ENCODE assay signal across 13 cellular contexts in genomic region chr2:43104106-43104505, GRCh38.
DNase-seq lines count a peak whose midpoint lies in the region; ATAC-seq and TF ChIP-seq lines count a peak whose summit lies in the region.
"Had no signal": no experiment of that assay in that cellular context is flagged by ENCODE, and none has a peak within 500 bp of the region (broad histone marks: within the 10 kb centered on the region; RNA-seq: fewer than 3 reads in every experiment).

No MANE protein-coding gene starts in this region.

- H3K4me3 Mint-ChIP-seq in dendritic cell treated with granulocyte-macrophage colony-stimulating factor and Interleukin-4, amounts not matched to agents 40 ng/mL and 50 ng/mL, for 4 days: no peak overlapping the region
- H3K4me3 Mint-ChIP-seq in neural crest cell: peak overlapping the region; percentile 3
- no peak overlapping the region for H3K4me3 Mint-ChIP-seq in stimulated activated effector memory CD8-positive, alpha-beta T cell treated with anti-CD3 and anti-CD28 coated beads, Interleukin-12 subunit alpha, Interleukin-12 subunit beta, amount 100 ng/mL, for 72 hours

- no peak for DNase-seq in IMR-90
- no peak for DNase-seq in neural crest cell (ENCODE audit: low read depth, low spot score)
- DNase-seq in tibial nerve (ENCODE audit: low spot score in 2 of 2): no peak
- no peak for DNase-seq in mesendoderm
- DNase-seq in stimulated activated effector memory CD8-positive, alpha-beta T cell treated with anti-CD3 and anti-CD28 coated beads, Interleukin-12 subunit alpha, Interleukin-12 subunit beta, amount 100 ng/mL, for 72 hours (ENCODE audit: low spot score in 2 of 2): no peak
- DNase-seq: COR-L47, NCI-H1048, NCI-H146, NCI-H2081 treated with DMSO at 0.1 percent for 48 hours, NCI-H524 had no signal

- H2AK5ac ChIP-seq in IMR-90 (ENCODE audit: low read depth, low read length) (peak overlapping the region; percentile 43; the same call in 1 of the 2 replicates), mesendoderm (ENCODE audit: low read length) (no peak overlapping the region)

- no peak overlapping the region for H3K4me3 ChIP-seq in IMR-90 (ENCODE audit: insufficient read depth, low read depth, low read length)
- H3K4me3 ChIP-seq in tibial nerve: no peak overlapping the region
- no peak overlapping the region for H3K4me3 ChIP-seq in mesendoderm (ENCODE audit: low read length)
- H3K4me3 ChIP-seq: BLaER1 had no signal

- H3K36me3 Mint-ChIP-seq in dendritic cell treated with granulocyte-macrophage colony-stimulating factor and Interleukin-4, amounts not matched to agents 40 ng/mL and 50 ng/mL, for 4 days (ENCODE audit: low read depth): no peaks in the 10 kb centered on the region
- H3K36me3 Mint-ChIP-seq in neural crest cell (ENCODE audit: low read depth): peaks cover 3% of the 10 kb centered on the region
- H3K36me3 Mint-ChIP-seq in stimulated activated effector memory CD8-positive, alpha-beta T cell treated with anti-CD3 and anti-CD28 coated beads, Interleukin-12 subunit alpha, Interleukin-12 subunit beta, amount 100 ng/mL, for 72 hours: no peaks in the 10 kb centered on the region

- peaks cover 8% of the 10 kb centered on the region for H3K9me3 Mint-ChIP-seq in dendritic cell treated with granulocyte-macrophage colony-stimulating factor and Interleukin-4, amounts not matched to agents 40 ng/mL and 50 ng/mL, for 4 days
- H3K9me3 Mint-ChIP-seq in neural crest cell: peaks cover 5% of the 10 kb centered on the region
- no peaks in the 10 kb centered on the region for H3K9me3 Mint-ChIP-seq in stimulated activated effector memory CD8-positive, alpha-beta T cell treated with anti-CD3 and anti-CD28 coated beads, Interleukin-12 subunit alpha, Interleukin-12 subunit beta, amount 100 ng/mL, for 72 hours

- no peak overlapping the region for H3K23ac ChIP-seq in IMR-90 (ENCODE audit: low read depth, low read length)
- H3K23ac ChIP-seq in mesendoderm (ENCODE audit: low read length): no peak overlapping the region

- 100% methylated on average over 1 to 3 of the region's 6 CpGs for WGBS in IMR-90 (ENCODE audit: extremely low coverage in 2 of 2, insufficient read length in 1 of 2), 2 experiments
- WGBS in tibial nerve, 2 donors: 97% methylated on average over 6 of the region's 6 CpGs
- WGBS in mesendoderm (ENCODE audit: extremely low coverage, insufficient coverage, low lambda C conversion rate): 100% methylated on average over 1 of the region's 6 CpGs

- no peak overlapping the region for H4K91ac ChIP-seq in IMR-90 (ENCODE audit: insufficient read depth, low read depth, low read length)

- H4K8ac ChIP-seq in IMR-90 (ENCODE audit: low read depth in 2 of 2, low read length in 2 of 2) (no peak overlapping the region), mesendoderm (ENCODE audit: low read depth, low read length) (no peak overlapping the region)

- H2BK5ac ChIP-seq in IMR-90 (ENCODE audit: low read depth, low read length, poor library complexity, severe bottlenecking): no peak overlapping the region
- H2BK5ac ChIP-seq in mesendoderm (ENCODE audit: low read length): no peak overlapping the region

- H3K27ac Mint-ChIP-seq in dendritic cell treated with granulocyte-macrophage colony-stimulating factor and Interleukin-4, amounts not matched to agents 40 ng/mL and 50 ng/mL, for 4 days: peak overlapping the region; percentile 92
- peak overlapping the region; percentile 66 for H3K27ac Mint-ChIP-seq in neural crest cell (ENCODE audit: unreplicated experiment)
- no peak overlapping the region for H3K27ac Mint-ChIP-seq in stimulated activated effector memory CD8-positive, alpha-beta T cell treated with anti-CD3 and anti-CD28 coated beads, Interleukin-12 subunit alpha, Interleukin-12 subunit beta, amount 100 ng/mL, for 72 hours

- no peak overlapping the region for H2AK9ac ChIP-seq in IMR-90 (replicated peaks; ENCODE audit: low read depth, low read length, poor library complexity)

- peak overlapping the region; percentile 50 for H3K4ac ChIP-seq in IMR-90 (ENCODE audit: low read depth, low read length)
- no peak overlapping the region for H3K4ac ChIP-seq in mesendoderm (ENCODE audit: low read depth, low read length)

- H3K79me1 ChIP-seq in IMR-90 (ENCODE audit: low read depth in 1 of 2, low read length in 2 of 2): 0 out of 4 replicates have a peak, but pooled peaks cover 0 to 14% of the 10 kb centered on the region in 2 experiments
- H3K79me1 ChIP-seq in mesendoderm (ENCODE audit: low read length): no peaks in the 10 kb centered on the region

- H3K9me1 ChIP-seq in IMR-90 (ENCODE audit: insufficient read depth, low read length): peaks cover 35% of the 10 kb centered on the region

- in situ Hi-C loops in IMR-90 (cut with MboI; ENCODE audit: low sequenced_read_pairs): no loop called here

- no peaks in the 10 kb centered on the region for H3K36me3 ChIP-seq in IMR-90 (ENCODE audit: control insufficient read depth, insufficient read depth, low read length)
- no peaks in the 10 kb centered on the region for H3K36me3 ChIP-seq in tibial nerve
- no peaks in the 10 kb centered on the region for H3K36me3 ChIP-seq in mesendoderm (ENCODE audit: control insufficient read depth, insufficient read depth, low read length)
- H3K36me3 ChIP-seq: BLaER1 had no signal

- H4K20me1 ChIP-seq in IMR-90 (ENCODE audit: insufficient read depth, low read length): no peaks in the 10 kb centered on the region
- H4K20me1 ChIP-seq: BLaER1 had no signal

- H3K27me3 ChIP-seq in IMR-90 (ENCODE audit: control insufficient read depth, insufficient read depth, low read length): no peaks in the 10 kb centered on the region
- H3K27me3 ChIP-seq in tibial nerve: no peaks in the 10 kb centered on the region
- H3K27me3 ChIP-seq in mesendoderm (ENCODE audit: insufficient read depth, low read length, poor library complexity): no peaks in the 10 kb centered on the region
- H3K27me3 ChIP-seq: BLaER1 had no signal

- H2BK15ac ChIP-seq in IMR-90 (ENCODE audit: low read depth, low read length) (peak overlapping the region; percentile 47; the same call in 1 of the 3 replicates), mesendoderm (replicated peaks; ENCODE audit: low read depth) (no peak overlapping the region)

- no peak overlapping the region for H3K56ac ChIP-seq in IMR-90 (ENCODE audit: extremely low read depth, insufficient read depth, low read length)
- H3K56ac ChIP-seq in mesendoderm (ENCODE audit: low read length): no peak overlapping the region

- H3K9ac ChIP-seq in IMR-90 (ENCODE audit: low read depth, low read length) (no peak overlapping the region), mesendoderm (ENCODE audit: low read length) (no peak overlapping the region)
- H3K9ac ChIP-seq: BLaER1 had no signal

- no peak overlapping the region; the same call in 1 of the 2 replicates for H3K27ac ChIP-seq in IMR-90 (ENCODE audit: insufficient read depth, low read length)
- H3K27ac ChIP-seq in tibial nerve: peak overlapping the region; percentile 34 to 94 (median 88)
- H3K27ac ChIP-seq in mesendoderm (ENCODE audit: low read depth, low read length): no peak overlapping the region

- no peaks in the 10 kb centered on the region for H3K79me2 ChIP-seq in mesendoderm (ENCODE audit: control insufficient read depth, insufficient read depth, low read length)

- H3K18ac ChIP-seq in IMR-90 (ENCODE audit: low read depth, low read length): no peak overlapping the region
- no peak overlapping the region for H3K18ac ChIP-seq in mesendoderm (ENCODE audit: low read length)

- CTCF ChIA-PET in IMR-90 (lab: Yijun Ruan, JAX): no interaction called here

- no peaks in the 10 kb centered on the region for H3K27me3 Mint-ChIP-seq in dendritic cell treated with granulocyte-macrophage colony-stimulating factor and Interleukin-4, amounts not matched to agents 40 ng/mL and 50 ng/mL, for 4 days
- no peaks in the 10 kb centered on the region for H3K27me3 Mint-ChIP-seq in neural crest cell (ENCODE audit: low read depth)

- H4K5ac ChIP-seq in IMR-90 (ENCODE audit: low read depth, low read length) (peak overlapping the region; percentile 9; the same call in 1 of the 2 replicates), mesendoderm (ENCODE audit: low read length) (no peak overlapping the region)

- H3K4me1 ChIP-seq in IMR-90 (ENCODE audit: control insufficient read depth, insufficient read depth, low read length) (peaks cover 52% of the 10 kb centered on the region), tibial nerve (peaks cover 0 to 92% (median 62%) of the 10 kb centered on the region in 4 donors), mesendoderm (ENCODE audit: control insufficient read depth, low read depth, low read length) (peaks cover 2% of the 10 kb centered on the region)

- intact Hi-C loops in IMR-90 (cut with micrococcal nuclease): loop anchor here (10.0 kb wide), 1 partner anchor 139 kb away; no protein-coding TSS in a partner anchor
- intact Hi-C loops in dendritic cell treated with granulocyte-macrophage colony-stimulating factor and Interleukin-4, amounts not matched to agents 40 ng/mL and 50 ng/mL, for 4 days (cut with micrococcal nuclease): loop anchor here (10.0 kb wide), 1 partner anchor 49 kb away; no protein-coding TSS in a partner anchor

- POLR2A ChIA-PET in IMR-90 (lab: Charles Lee; ENCODE audit: unreplicated experiment): no interaction called here

- no peak overlapping the region for H2AFZ ChIP-seq in IMR-90 (replicated peaks; ENCODE audit: low read length, poor library complexity)

- TF ChIP-seq CTCF in IMR-90 (conservative IDR thresholded peaks at IDR 0.05; ENCODE audit: low read depth, low read length) (no peak), neural crest cell (conservative IDR thresholded peaks at IDR 0.05) (no peak), tibial nerve (IDR thresholded peaks at IDR 0.05) (no peak)

- TF ChIP-seq POLR2A in IMR-90 (IDR thresholded peaks at IDR 0.05; ENCODE audit: low read depth, low read length) (no peak), tibial nerve (IDR thresholded peaks at IDR 0.05) (no peak)

- no peak overlapping the region for H3K4me2 ChIP-seq in IMR-90 (ENCODE audit: low read depth, low read length)
- H3K4me2 ChIP-seq in mesendoderm (ENCODE audit: low read length): no peak overlapping the region

- dilution Hi-C loops in IMR-90 (cut with HindIII; ENCODE audit: low sequenced_read_pairs, unreplicated experiment): no loop called here

- TF ChIP-seq RAD21 in IMR-90 (IDR thresholded peaks at IDR 0.05; ENCODE audit: low read length): no peak

- H3K4me1 Mint-ChIP-seq in dendritic cell treated with granulocyte-macrophage colony-stimulating factor and Interleukin-4, amounts not matched to agents 40 ng/mL and 50 ng/mL, for 4 days (ENCODE audit: low read depth): peaks cover 82% of the 10 kb centered on the region
- H3K4me1 Mint-ChIP-seq in neural crest cell: peaks cover 84% of the 10 kb centered on the region
- peaks cover 21% of the 10 kb centered on the region for H3K4me1 Mint-ChIP-seq in stimulated activated effector memory CD8-positive, alpha-beta T cell treated with anti-CD3 and anti-CD28 coated beads, Interleukin-12 subunit alpha, Interleukin-12 subunit beta, amount 100 ng/mL, for 72 hours

- H2BK20ac ChIP-seq in IMR-90 (ENCODE audit: low read depth, low read length): peak overlapping the region; percentile 75; the same call in 1 of the 2 replicates

- peak overlapping the region; percentile 94; the same call in 1 of the 2 replicates for H2BK120ac ChIP-seq in IMR-90 (ENCODE audit: low read depth, low read length)
- H2BK120ac ChIP-seq in mesendoderm (ENCODE audit: low read depth, low read length): no peak overlapping the region

- TF ChIP-seq EP300 in tibial nerve (IDR thresholded peaks at IDR 0.05): no peak

- ATAC-seq in IMR-90 (ENCODE audit: low read depth) (no peak), GM18517 (IDR thresholded peaks at IDR 0.05; ENCODE audit: unreplicated experiment) (no peak)
- ATAC-seq in stimulated activated effector memory CD8-positive, alpha-beta T cell treated with anti-CD3 and anti-CD28 coated beads, Interleukin-12 subunit alpha, Interleukin-12 subunit beta, amount 100 ng/mL, for 72 hours: no peak

- 0 out of 2 replicates have a peak overlapping the region, but pooled peaks have one; percentile 9 for H3K14ac ChIP-seq in IMR-90 (replicated peaks; ENCODE audit: low read depth, low read length)

- BruUV-seq in IMR-90 (replicated peaks; lab: Mats Ljungman, UMichigan): no TSS peak

- H3K9me3 ChIP-seq in IMR-90 (ENCODE audit: control insufficient read depth, insufficient read depth, low read length) (no peaks in the 10 kb centered on the region), tibial nerve (no peaks in the 10 kb centered on the region)

Comparison
In these comparisons a context has a peak if more than half of its experiments do, and no peak if none do; other contexts are left out.
1. H3K27ac ChIP-seq: peak in tibial nerve (4 of 4); none in IMR-90 (single experiment) and mesendoderm (single experiment).